Comparison of ENCODE assay signal across 9 cellular contexts in genomic region chr2:222903234-222904220, GRCh38. TPM values are rescaled to one million over a fixed set of nuclear protein-coding genes. Genes with fewer than 3 reads are reported as not detected.
DNase-seq lines count a peak whose midpoint lies in the region; ATAC-seq, FAIRE-seq and TF ChIP-seq lines count a peak whose summit lies in the region.
"Had no signal": no experiment of that assay in that cellular context is flagged by ENCODE, and none has a peak within 500 bp of the region (broad histone marks: within the 10 kb centered on the region; RNA-seq: fewer than 3 reads in every experiment).

No MANE protein-coding gene starts in this region.

- H3K27ac ChIP-seq in pancreas, result no peak overlapping the region
- H3K27ac ChIP-seq: SK-N-MC had no signal

- peak; percentile 34 for FAIRE-seq in pancreas (lab: Jason Lieb, UNC)

- H3K4me3 Mint-ChIP-seq in activated B cell treated with CpG ODN at 0.5 μM for 24 hours, result no peak overlapping the region

- ATAC-seq in HG02759 (IDR thresholded peaks at IDR 0.05; ENCODE audit: unreplicated experiment) (peak; percentile 89), activated B cell treated with CpG ODN at 0.5 μM for 24 hours (ENCODE audit: low read depth) (peak; percentile 69), pancreas (peak; percentile 78 to 92 (median 90))

- TF ChIP-seq CTCF in GM13976 (IDR thresholded peaks at IDR 0.05; ENCODE audit: borderline replicate concordance, control extremely low read depth, extremely low read depth, insufficient read depth, missing control alignments) (peak; percentile 53), activated B cell treated with CpG ODN at 0.5 μM for 24 hours (IDR thresholded peaks at IDR 0.05) (no peak), fibroblast of the aortic adventitia (IDR thresholded peaks at IDR 0.05; ENCODE audit: insufficient read depth, low read length) (peak; percentile 69), pancreas (IDR thresholded peaks at IDR 0.05) (peak; percentile 26 to 61 (median 58))

- H3K4me1 Mint-ChIP-seq in activated B cell treated with CpG ODN at 0.5 μM for 24 hours, result peaks cover 9% of the 10 kb centered on the region

- peaks cover 15% of the 10 kb centered on the region for H3K36me3 Mint-ChIP-seq in activated B cell treated with CpG ODN at 0.5 μM for 24 hours (ENCODE audit: low read depth)

- peaks cover 0 to 11% (median 5%) of the 10 kb centered on the region in 3 donors for H3K4me1 ChIP-seq in pancreas

- peak; percentile 51 for DNase-seq in AG20443 (ENCODE audit: low spot score)
- DNase-seq in GM13976 (ENCODE audit: low spot score), result peak; percentile 68
- peak; percentile 61 for DNase-seq in NCI-H1694 (lab: John Stamatoyannopoulos, UW)
- DNase-seq in activated B cell treated with CpG ODN at 0.5 μM for 24 hours, result no peak
- peak; percentile 78 for DNase-seq in fibroblast of the aortic adventitia (ENCODE audit: low read depth)
- peak in 2 of 6 donors; percentile 14 to 43 for DNase-seq in pancreas
- no peak for DNase-seq in GF-D8 (lab: John Stamatoyannopoulos, UW)

- no peaks in the 10 kb centered on the region for H3K36me3 ChIP-seq in pancreas

- in situ Hi-C loops in GM13976 (cut with MboI; ENCODE audit: low sequenced_read_pairs, unreplicated experiment), result loop anchor here (10.0 kb wide), 1 partner anchor 209 kb away; no protein-coding TSS in a partner anchor

- H3K27ac Mint-ChIP-seq in activated B cell treated with CpG ODN at 0.5 μM for 24 hours, result no peak overlapping the region

- H3K27me3 Mint-ChIP-seq in activated B cell treated with CpG ODN at 0.5 μM for 24 hours, result no peaks in the 10 kb centered on the region

- H3K9me3 ChIP-seq in pancreas, result no peaks in the 10 kb centered on the region

- no peaks in the 10 kb centered on the region for H3K9me3 Mint-ChIP-seq in activated B cell treated with CpG ODN at 0.5 μM for 24 hours

- WGBS in pancreas, 2 donors, result 82 to 87% methylated on average over 15 to 16 of the region's 16 CpGs

- CTCF ChIA-PET in activated B cell treated with CpG ODN at 0.5 μM for 24 hours (lab: Charles Lee), result interaction anchor here (0.6 to 5.6 kb wide), 17 partner anchors 9 to 216 kb away, joined by 3 to 94 read pairs (median 5); partner anchors contain the start of gene ACSL3

- POLR2A ChIA-PET in activated B cell treated with CpG ODN at 0.5 μM for 24 hours (lab: Charles Lee), result no interaction called here

- intact Hi-C loops in activated B cell treated with CpG ODN at 0.5 μM for 24 hours (cut with micrococcal nuclease) (loop anchor here (1.0 to 2.0 kb wide), 4 partner anchors 43 to 213 kb away; partner anchors contain the start of gene ACSL3), pancreas (cut with DNase I) (loop anchor here in 2 of 3 donors (10.0 kb wide), 1 partner anchor 199 kb away; no protein-coding TSS in a partner anchor)

- H3K4me3 ChIP-seq in fibroblast of the aortic adventitia (ENCODE audit: low read depth, low read length) (no peak overlapping the region), pancreas (no peak overlapping the region)
- H3K4me3 ChIP-seq: SK-N-MC had no signal

- H3K27me3 ChIP-seq in pancreas, result no peaks in the 10 kb centered on the region

RNA-seq across cellular contexts. Expression of gene ACSL3, which starts 42.7 kb away (rescaled TPM):
- 40.6 and 41.2 TPM in 2 replicates for total RNA-seq in activated B cell treated with CpG ODN at 0.5 μM for 24 hours
- total RNA-seq in fibroblast of the aortic adventitia (ENCODE audit: low replicate concordance), result 88.5 and 94.0 TPM in 2 replicates
- 10 to 100 TPM; 14.0 to 32.0 (median 16.6) TPM for total RNA-seq in pancreas
- polyA plus RNA-seq in pancreas, result 10 to 100 TPM in 1 of 2 donors, 1 to 10 TPM in 1; 4.7 to 14.9 TPM

Comparison
In these comparisons a context has a peak if more than half of its experiments do, and no peak if none do; other contexts are left out.
1. DNase-seq: peak in AG20443 (single experiment), GM13976 (single experiment), NCI-H1694 (single experiment) and fibroblast of the aortic adventitia (single experiment); none in activated B cell treated with CpG ODN at 0.5 μM for 24 hours (single experiment) and GF-D8 (single experiment).
2. Peak in every context shown above with its lines, with median percentiles within 50 percentile points of each other: ATAC-seq.